Comparison of ENCODE assay signal across 7 cellular contexts in genomic region chr22:39318507-39319283, GRCh38. TPM values are rescaled to one million over a fixed set of nuclear protein-coding genes. Genes with fewer than 3 reads are reported as not detected.
DNase-seq lines count a peak whose midpoint lies in the region; ATAC-seq and TF ChIP-seq lines count a peak whose summit lies in the region.

No MANE protein-coding gene starts in this region.

- WGBS in prostate gland, result 2% methylated on average over 26 of the region's 26 CpGs

- no peaks in the 10 kb centered on the region for H3K27me3 ChIP-seq in prostate gland (replicated peaks; ENCODE audit: insufficient read depth)

- H3K9me3 Mint-ChIP-seq in activated CD8-positive, alpha-beta T cell treated with anti-CD3 and anti-CD28 coated beads for 36 hours, result no peaks in the 10 kb centered on the region

- H3K36me3 ChIP-seq in prostate gland, result peaks cover 21 to 24% of the 10 kb centered on the region in 2 donors

- no peak for DNase-seq in activated CD8-positive, alpha-beta T cell treated with anti-CD3 and anti-CD28 coated beads for 36 hours
- DNase-seq in Right ventricle myocardium superior (no peak), prostate gland (ENCODE audit: low spot score) (no peak), OCI-M2 (lab: John Stamatoyannopoulos, UW; ENCODE audit: unreplicated experiment) (no peak)

- no peak for TF ChIP-seq CTCF in activated CD8-positive, alpha-beta T cell treated with anti-CD3 and anti-CD28 coated beads for 36 hours (IDR thresholded peaks at IDR 0.05)
- no peak for TF ChIP-seq CTCF in prostate gland (IDR thresholded peaks at IDR 0.05)

- intact Hi-C loops in activated CD8-positive, alpha-beta T cell treated with anti-CD3 and anti-CD28 coated beads for 36 hours (cut with micrococcal nuclease), result loop anchor here (5.0 kb wide), 1 partner anchor 204 kb away; the partner anchor contains the start of gene ATF4
- intact Hi-C loops in Right ventricle myocardium superior (cut with DNase I) (no loop called here), prostate gland (cut with DNase I) (loop anchor here (5.0 to 10.0 kb wide), 4 partner anchors 166 to 564 kb away; partner anchors contain the start of genes APOBEC3C, CBX6, CBX7 and SUN2)

- no peaks in the 10 kb centered on the region for H3K27me3 Mint-ChIP-seq in activated CD8-positive, alpha-beta T cell treated with anti-CD3 and anti-CD28 coated beads for 36 hours

- H3K4me3 ChIP-seq in prostate gland, result peak overlapping the region; percentile 55 to 61

- peak overlapping the region; percentile 95 to 96 for H3K27ac ChIP-seq in prostate gland

- POLR2A ChIA-PET in activated CD8-positive, alpha-beta T cell treated with anti-CD3 and anti-CD28 coated beads for 36 hours (lab: Charles Lee), result interaction anchor here (0.6 to 9.1 kb wide), 52 partner anchors 9 to 1538 kb away, joined by 3 to 211 read pairs (median 5); partner anchors contain the start of genes ATF4, CBX6, CBX7 and PDGFB

- no peaks in the 10 kb centered on the region for H3K9me3 ChIP-seq in prostate gland

- peaks cover 26% of the 10 kb centered on the region for H3K4me1 ChIP-seq in prostate gland (replicated peaks)

- peak; percentile 1 for ATAC-seq in GM19035 (IDR thresholded peaks at IDR 0.05; ENCODE audit: unreplicated experiment)
- ATAC-seq in HG03442 (IDR thresholded peaks at IDR 0.05; ENCODE audit: unreplicated experiment), result peak; percentile 2
- no peak for ATAC-seq in activated CD8-positive, alpha-beta T cell treated with anti-CD3 and anti-CD28 coated beads for 36 hours
- ATAC-seq in Right ventricle myocardium superior (ENCODE audit: poor library complexity), result peak; percentile 25
- ATAC-seq in GM19395 (IDR thresholded peaks at IDR 0.05; ENCODE audit: unreplicated experiment), result no peak

- peak overlapping the region; percentile 100 for H3K27ac Mint-ChIP-seq in activated CD8-positive, alpha-beta T cell treated with anti-CD3 and anti-CD28 coated beads for 36 hours

- peaks cover 35% of the 10 kb centered on the region for H3K4me1 Mint-ChIP-seq in activated CD8-positive, alpha-beta T cell treated with anti-CD3 and anti-CD28 coated beads for 36 hours (ENCODE audit: low read depth)

- no peak for TF ChIP-seq POLR2A in prostate gland (IDR thresholded peaks at IDR 0.05)

- H3K36me3 Mint-ChIP-seq in activated CD8-positive, alpha-beta T cell treated with anti-CD3 and anti-CD28 coated beads for 36 hours (ENCODE audit: low read depth), result peaks cover 59% of the 10 kb centered on the region

- CTCF ChIA-PET in activated CD8-positive, alpha-beta T cell treated with anti-CD3 and anti-CD28 coated beads for 36 hours (lab: Charles Lee), result interaction anchor here (1.2 to 6.6 kb wide), 8 partner anchors 13 to 176 kb away, joined by 3 to 48 read pairs (median 12); no protein-coding TSS in a partner anchor

- peak overlapping the region; percentile 99 for H3K4me3 Mint-ChIP-seq in activated CD8-positive, alpha-beta T cell treated with anti-CD3 and anti-CD28 coated beads for 36 hours

RNA-seq across cellular contexts. Expression of gene RPL3, which starts 0.7 kb away (rescaled TPM):
- 1,000 to 10,000 TPM; 3,563 to 3,599 TPM for total RNA-seq in activated CD8-positive, alpha-beta T cell treated with anti-CD3 and anti-CD28 coated beads for 36 hours
- total RNA-seq in Right ventricle myocardium superior (300 TPM), prostate gland (1,000 to 10,000 TPM; 2,375 to 2,654 TPM)

RNA-seq across cellular contexts. Expression of gene SYNGR1, which starts 31.1 kb away (rescaled TPM):
- 1 to 10 TPM; 2.4 to 3.8 TPM for total RNA-seq in activated CD8-positive, alpha-beta T cell treated with anti-CD3 and anti-CD28 coated beads for 36 hours
- total RNA-seq in Right ventricle myocardium superior (32.2 TPM), prostate gland (10 to 100 TPM; 38.3 to 43.8 TPM)

Comparison
In these comparisons a context has a peak if more than half of its experiments do, and no peak if none do; other contexts are left out.
1. ATAC-seq: peak in GM19035 (single experiment), HG03442 (single experiment) and Right ventricle myocardium superior (single experiment); none in activated CD8-positive, alpha-beta T cell treated with anti-CD3 and anti-CD28 coated beads for 36 hours (single experiment) and GM19395 (single experiment).